ENCODE assay signal across 13 cellular contexts in genomic region chr3:58020740-58021071, GRCh38. TPM values are rescaled to one million over a fixed set of nuclear protein-coding genes. Genes with fewer than 3 reads are reported as not detected.
DNase-seq lines count a peak whose midpoint lies in the region; ATAC-seq, FAIRE-seq and TF ChIP-seq lines count a peak whose summit lies in the region.
"Had no signal": no experiment of that assay in that cellular context is flagged by ENCODE, and none has a peak within 500 bp of the region (broad histone marks: within the 10 kb centered on the region; RNA-seq: fewer than 3 reads in every experiment).

No MANE protein-coding gene starts in this region.

- dilution Hi-C loops in keratinocyte (cut with MboI; ENCODE audit: extremely low pct_ligation_motif_present, low sequenced_read_pairs), result no loop called here

- peak overlapping the region; percentile 37 for H3K4me3 Mint-ChIP-seq in Calu3 (ENCODE audit: low read depth, unreplicated experiment)
- H3K4me3 Mint-ChIP-seq in activated T-helper 2 cell treated with anti-CD3 and anti-CD28 coated beads, Interferon-gamma antibody, Interleukin-2, Interleukin-4, amounts not matched to agents 10 μg/mL and 5 μg/mL and 100 μg/mL, durations not matched to agents 14 hours and 24 hours and 36 hours (ENCODE audit: low read depth), result no peak overlapping the region
- no peak overlapping the region for H3K4me3 Mint-ChIP-seq in natural killer cell treated with Interleukin-12 subunit alpha and Interleukin-12 subunit beta and Interleukin-15 and Interleukin-18, amount 100 ng/mL, for 72 hours
- H3K4me3 Mint-ChIP-seq: B cell had no signal

- H4K20me1 ChIP-seq in keratinocyte (ENCODE audit: control insufficient read depth, extremely low read depth, insufficient read depth, low read length), result peaks cover 83% of the 10 kb centered on the region

- H3K27ac Mint-ChIP-seq in Calu3 (ENCODE audit: unreplicated experiment), result peak overlapping the region; percentile 34
- peak overlapping the region; percentile 58 for H3K27ac Mint-ChIP-seq in activated T-helper 2 cell treated with anti-CD3 and anti-CD28 coated beads, Interferon-gamma antibody, Interleukin-2, Interleukin-4, amounts not matched to agents 10 μg/mL and 5 μg/mL and 100 μg/mL, durations not matched to agents 14 hours and 24 hours and 36 hours
- peak overlapping the region in 1 of 2 donors; percentile 19 for H3K27ac Mint-ChIP-seq in natural killer cell treated with Interleukin-12 subunit alpha and Interleukin-12 subunit beta and Interleukin-15 and Interleukin-18, amount 100 ng/mL, for 72 hours
- H3K27ac Mint-ChIP-seq: B cell had no signal

- H3K9me3 Mint-ChIP-seq in Calu3 (ENCODE audit: low read depth, unreplicated experiment), result no peaks in the 10 kb centered on the region
- H3K9me3 Mint-ChIP-seq in activated T-helper 2 cell treated with anti-CD3 and anti-CD28 coated beads, Interferon-gamma antibody, Interleukin-2, Interleukin-4, amounts not matched to agents 10 μg/mL and 5 μg/mL and 100 μg/mL, durations not matched to agents 14 hours and 24 hours and 36 hours, result no peaks in the 10 kb centered on the region
- H3K9me3 Mint-ChIP-seq in natural killer cell treated with Interleukin-12 subunit alpha and Interleukin-12 subunit beta and Interleukin-15 and Interleukin-18, amount 100 ng/mL, for 72 hours, result no peaks in the 10 kb centered on the region

- H3K9ac ChIP-seq in keratinocyte (ENCODE audit: control insufficient read depth, extremely low read depth, insufficient read depth, low read length) (peak overlapping the region; percentile 46), rectal smooth muscle tissue (ENCODE audit: low read length) (peak overlapping the region; percentile 65)

- no peak for ATAC-seq in natural killer cell treated with Interleukin-12 subunit alpha and Interleukin-12 subunit beta and Interleukin-15 and Interleukin-18, amount 100 ng/mL, for 72 hours
- ATAC-seq in HG03457 (IDR thresholded peaks at IDR 0.05; ENCODE audit: unreplicated experiment), result no peak

- DNase-seq in Calu3 (no peak), keratinocyte (ENCODE audit: low read depth, low spot score) (no peak), NCI-H510A (lab: John Stamatoyannopoulos, UW) (no peak), NCI-H1417 treated with DMSO at 0.1 percent for 48 hours (lab: John Stamatoyannopoulos, UW) (no peak)
- DNase-seq in activated T-helper 2 cell treated with anti-CD3 and anti-CD28 coated beads, Interferon-gamma antibody, Interleukin-2, Interleukin-4, amounts not matched to agents 10 μg/mL and 5 μg/mL and 100 μg/mL, durations not matched to agents 14 hours and 24 hours and 36 hours (ENCODE audit: low spot score), result no peak
- DNase-seq in natural killer cell treated with Interleukin-12 subunit alpha and Interleukin-12 subunit beta and Interleukin-15 and Interleukin-18, amount 100 ng/mL, for 72 hours (ENCODE audit: low spot score), result no peak
- DNase-seq: KG1; stimulated activated CD4-positive, alpha-beta T cell treated with anti-CD3 and anti-CD28 coated beads, Interleukin-12 subunit alpha, Interleukin-12 subunit beta, amount 100 ng/mL, for 4 hours had no signal

- no peak for FAIRE-seq in keratinocyte (lab: Jason Lieb, UNC)
- FAIRE-seq: bronchial epithelial cell, RCC 7860 had no signal

- intact Hi-C loops in Calu3 (cut with micrococcal nuclease; ENCODE audit: unreplicated experiment), result no loop called here
- intact Hi-C loops in activated T-helper 2 cell treated with anti-CD3 and anti-CD28 coated beads, Interferon-gamma antibody, Interleukin-2, Interleukin-4, amounts not matched to agents 10 μg/mL and 5 μg/mL and 100 μg/mL, durations not matched to agents 14 hours and 24 hours and 36 hours (cut with micrococcal nuclease), result no loop called here

- no peak for TF ChIP-seq CTCF in Calu3 (IDR thresholded peaks at IDR 0.05; ENCODE audit: unreplicated experiment)
- no peak for TF ChIP-seq CTCF in keratinocyte (optimal IDR thresholded peaks at IDR 0.05 in 1 of 3, IDR thresholded peaks at IDR 0.05 in 1 of 3, conservative IDR thresholded peaks at IDR 0.05 in 1 of 3; ENCODE audit: extremely low read depth in 1 of 3, insufficient read depth in 2 of 3, low read length in 3 of 3)

- H3K36me3 Mint-ChIP-seq in Calu3 (ENCODE audit: insufficient read depth, unreplicated experiment), result peaks cover 12% of the 10 kb centered on the region
- H3K36me3 Mint-ChIP-seq in activated T-helper 2 cell treated with anti-CD3 and anti-CD28 coated beads, Interferon-gamma antibody, Interleukin-2, Interleukin-4, amounts not matched to agents 10 μg/mL and 5 μg/mL and 100 μg/mL, durations not matched to agents 14 hours and 24 hours and 36 hours (ENCODE audit: low read depth), result no peaks in the 10 kb centered on the region
- no peaks in the 10 kb centered on the region for H3K36me3 Mint-ChIP-seq in natural killer cell treated with Interleukin-12 subunit alpha and Interleukin-12 subunit beta and Interleukin-15 and Interleukin-18, amount 100 ng/mL, for 72 hours

- H3K4me1 Mint-ChIP-seq in Calu3 (ENCODE audit: low read depth, unreplicated experiment), result peaks cover 63% of the 10 kb centered on the region
- H3K4me1 Mint-ChIP-seq in activated T-helper 2 cell treated with anti-CD3 and anti-CD28 coated beads, Interferon-gamma antibody, Interleukin-2, Interleukin-4, amounts not matched to agents 10 μg/mL and 5 μg/mL and 100 μg/mL, durations not matched to agents 14 hours and 24 hours and 36 hours (ENCODE audit: low read depth), result peaks cover 46% of the 10 kb centered on the region
- no peaks in the 10 kb centered on the region for H3K4me1 Mint-ChIP-seq in natural killer cell treated with Interleukin-12 subunit alpha and Interleukin-12 subunit beta and Interleukin-15 and Interleukin-18, amount 100 ng/mL, for 72 hours (ENCODE audit: low read depth in 2 of 2)

- H3K27ac ChIP-seq in keratinocyte (ENCODE audit: control insufficient read depth, insufficient read depth, low read length) (peak overlapping the region; percentile 48), rectal smooth muscle tissue (ENCODE audit: low read depth, low read length) (peak overlapping the region; percentile 80)

- H2AFZ ChIP-seq in keratinocyte (ENCODE audit: control insufficient read depth, low read length), result no peak overlapping the region

- BruUV-seq in Calu3 (replicated peaks; lab: Mats Ljungman, UMichigan), result no TSS peak

- H3K4me1 ChIP-seq in keratinocyte (ENCODE audit: control insufficient read depth, extremely low read depth, insufficient read depth, low read length) (peaks cover 82% of the 10 kb centered on the region), rectal smooth muscle tissue (ENCODE audit: control insufficient read depth, insufficient read depth, low read length) (peaks cover 48% of the 10 kb centered on the region)

- CTCF ChIA-PET in Calu3 (lab: Charles Lee), result interaction anchor here (0.7 to 0.9 kb wide), 2 partner anchors 15 kb away, joined by 3 to 5 read pairs; no protein-coding TSS in a partner anchor

- H3K36me3 ChIP-seq in keratinocyte (ENCODE audit: control insufficient read depth in 2 of 2, extremely low read depth in 1 of 2, insufficient read depth in 2 of 2, low read length in 2 of 2), result peaks cover 20 to 23% of the 10 kb centered on the region in 2 experiments
- H3K36me3 ChIP-seq in rectal smooth muscle tissue (ENCODE audit: control insufficient read depth, insufficient read depth, low read length), result peaks cover 3% of the 10 kb centered on the region

- H3K4me2 ChIP-seq in keratinocyte (ENCODE audit: control insufficient read depth, extremely low read depth, insufficient read depth, low read depth, low read length), result peak overlapping the region; percentile 43

- H3K9me1 ChIP-seq in keratinocyte (ENCODE audit: control insufficient read depth, extremely low read depth, insufficient read depth, low read length), result peaks cover 7% of the 10 kb centered on the region

- no peaks in the 10 kb centered on the region for H3K27me3 ChIP-seq in keratinocyte (ENCODE audit: control insufficient read depth, extremely low read depth, insufficient read depth, low read length)
- H3K27me3 ChIP-seq in rectal smooth muscle tissue (ENCODE audit: control insufficient read depth, insufficient read depth, low read length), result no peaks in the 10 kb centered on the region

- H3K27me3 Mint-ChIP-seq in Calu3 (ENCODE audit: unreplicated experiment), result no peaks in the 10 kb centered on the region
- H3K27me3 Mint-ChIP-seq in activated T-helper 2 cell treated with anti-CD3 and anti-CD28 coated beads, Interferon-gamma antibody, Interleukin-2, Interleukin-4, amounts not matched to agents 10 μg/mL and 5 μg/mL and 100 μg/mL, durations not matched to agents 14 hours and 24 hours and 36 hours (ENCODE audit: low read depth), result no peaks in the 10 kb centered on the region
- no peaks in the 10 kb centered on the region for H3K27me3 Mint-ChIP-seq in natural killer cell treated with Interleukin-12 subunit alpha and Interleukin-12 subunit beta and Interleukin-15 and Interleukin-18, amount 100 ng/mL, for 72 hours
- H3K27me3 Mint-ChIP-seq: B cell had no signal

- H3K4me3 ChIP-seq in keratinocyte (ENCODE audit: control insufficient read depth in 2 of 3, extremely low read depth in 1 of 3, insufficient read depth in 2 of 3, low read depth in 1 of 3, low read length in 3 of 3), result no peak overlapping the region
- no peak overlapping the region for H3K4me3 ChIP-seq in rectal smooth muscle tissue (ENCODE audit: low read length)

- no peaks in the 10 kb centered on the region for H3K9me3 ChIP-seq in keratinocyte (ENCODE audit: control insufficient read depth, low read depth, low read length)

- peaks cover 98% of the 10 kb centered on the region for H3K79me2 ChIP-seq in keratinocyte (ENCODE audit: control insufficient read depth, insufficient read depth, low read length)

RNA-seq across cellular contexts. Expression of gene FLNB, which starts 12.5 kb away (rescaled TPM):
- 136 and 147 TPM in 2 replicates for total RNA-seq in Calu3 (2022)
- 34.8 and 35.6 TPM in 2 replicates for total RNA-seq in activated T-helper 2 cell treated with anti-CD3 and anti-CD28 coated beads, Interferon-gamma antibody, Interleukin-2, Interleukin-4, amounts not matched to agents 10 μg/mL and 5 μg/mL and 100 μg/mL, durations not matched to agents 14 hours and 24 hours and 36 hours
- 271 to 566 TPM (median 289 TPM) in 3 replicates for polyA plus RNA-seq in keratinocyte
- polyA plus RNA-seq in keratinocyte (2011; ENCODE audit: low read depth), result 139 TPM
- 224 and 242 TPM in 2 replicates for polyA plus RNA-seq in keratinocyte (2011; cell fraction: cytosol; rRNA removed)
- polyA plus RNA-seq in keratinocyte (2011; cell fraction: nucleus; rRNA removed), result 1,762 and 1,792 TPM in 2 replicates
- 243 and 645 TPM in 2 replicates for polyA plus RNA-seq in keratinocyte (2012; ENCODE audit: low replicate concordance)
- 1,184 to 1,540 TPM (median 1,356 TPM) in 3 replicates for polyA minus RNA-seq in keratinocyte
- polyA minus RNA-seq in keratinocyte (2011; cell fraction: cytosol; rRNA and poly(A)+ RNA removed), result 873 TPM
- 2,395 and 3,178 TPM in 2 replicates for polyA minus RNA-seq in keratinocyte (2011; cell fraction: nucleus; rRNA and poly(A)+ RNA removed)
- total RNA-seq in natural killer cell treated with Interleukin-12 subunit alpha and Interleukin-12 subunit beta and Interleukin-15 and Interleukin-18, amount 100 ng/mL, for 72 hours, result 10 to 100 TPM in 1 of 2 donors, 1 to 10 TPM in 1; 5.9 to 15.4 TPM
